In genomic region chr6:52125139-52125538, GRCh38 we compare ENCODE assay signal across 23 cellular contexts. TPM values are rescaled to one million over a fixed set of nuclear protein-coding genes. Genes with fewer than 3 reads are reported as not detected.
DNase-seq lines count a peak whose midpoint lies in the region; ATAC-seq, FAIRE-seq and TF ChIP-seq lines count a peak whose summit lies in the region.
"Had no signal": no experiment of that assay in that cellular context is flagged by ENCODE, and none has a peak within 500 bp of the region (broad histone marks: within the 10 kb centered on the region; RNA-seq: fewer than 3 reads in every experiment).

No MANE protein-coding gene starts in this region.

- H2AFZ ChIP-seq in PC-3 (ENCODE audit: low read length): no peak overlapping the region
- H2AFZ ChIP-seq: PC-9 had no signal

- TF ChIP-seq CTCF in type B pancreatic cell (conservative IDR thresholded peaks at IDR 0.05) (no peak), PC-3 (conservative IDR thresholded peaks at IDR 0.05; ENCODE audit: low read depth, low read length) (no peak)

- H3K4me1 Mint-ChIP-seq in type B pancreatic cell (ENCODE audit: unreplicated experiment): no peaks in the 10 kb centered on the region

- H3K27me3 ChIP-seq in PC-3 (ENCODE audit: low read length): peaks cover 9% of the 10 kb centered on the region; the same call in 1 of the 2 replicates

- H3F3A ChIP-seq in PC-3 (ENCODE audit: low read length, unreplicated experiment): no peaks in the 10 kb centered on the region

- ATAC-seq in GM18861 (IDR thresholded peaks at IDR 0.05; ENCODE audit: unreplicated experiment) (no peak), PC-3 (no peak)

- FAIRE-seq in RCC 7860 (lab: Jason Lieb, UNC): no peak
- FAIRE-seq: A204.1, H54 had no signal

- no peaks in the 10 kb centered on the region for H3K4me1 ChIP-seq in PC-3 (ENCODE audit: insufficient read depth, low read length)

- no peaks in the 10 kb centered on the region for H3K27me3 Mint-ChIP-seq in type B pancreatic cell

- intact Hi-C loops in PC-3 (cut with micrococcal nuclease): no loop called here

- H3K27ac Mint-ChIP-seq in type B pancreatic cell: no peak overlapping the region
- H3K27ac Mint-ChIP-seq: CD4-positive, alpha-beta T cell; HFFc6 had no signal

- in situ Hi-C loops in ACHN (cut with HindIII; ENCODE audit: low pct_ligation_motif_present, low pct_unique_long_range_greater_than_20kb, low sequenced_read_pairs): no loop called here

- no peaks in the 10 kb centered on the region for H3K9me2 ChIP-seq in PC-3 (replicated peaks; ENCODE audit: low read length)

- no peak overlapping the region for H3K9ac ChIP-seq in PC-3 (ENCODE audit: low read length)

- H3K36me3 ChIP-seq in PC-3 (ENCODE audit: low read depth, low read length): no peaks in the 10 kb centered on the region

- POLR2A ChIA-PET in PC-3 (lab: Charles Lee; ENCODE audit: unreplicated experiment): no interaction called here

- no peak overlapping the region for H3K4me2 ChIP-seq in PC-3 (ENCODE audit: low read length)
- H3K4me2 ChIP-seq: PC-9 had no signal

- H3K4me3 Mint-ChIP-seq in type B pancreatic cell: no peak overlapping the region
- H3K4me3 Mint-ChIP-seq: CD4-positive, alpha-beta T cell; HFFc6 had no signal

- H3K9me3 ChIP-seq in PC-3 (ENCODE audit: low read length): no peaks in the 10 kb centered on the region

- H3K36me3 Mint-ChIP-seq in type B pancreatic cell: no peaks in the 10 kb centered on the region

- no TSS peak for BruUV-seq in PC-3 (replicated peaks; lab: Mats Ljungman, UMichigan)

- DNase-seq in ACHN (peak; percentile 43), RCC 7860 (ENCODE audit: low spot score) (peak; percentile 62), kidney glomerular epithelial cell (lab: John Stamatoyannopoulos, UW) (peak; percentile 50), mucosa of gallbladder (ENCODE audit: low spot score) (peak; percentile 51), type B pancreatic cell (ENCODE audit: extremely low spot score, unreplicated experiment) (no peak), PC-3 (no peak)
- no peak for DNase-seq in activated CD4-positive, alpha-beta T cell treated with anti-CD3 and anti-CD28 coated beads, Interleukin-2, amount 50 U/mL, for 4 hours
- DNase-seq: CD4-positive, alpha-beta T cell; DND-41; HFFc6; IMR-90; Karpas-422; NCI-H1048; NCI-H1436 treated with DMSO at 0.1 percent for 48 hours; NCI-H2029; NCI-H345; NCI-H526; PC-9 had no signal

- H3K9me3 Mint-ChIP-seq in type B pancreatic cell: no peaks in the 10 kb centered on the region
- H3K9me3 Mint-ChIP-seq: HFFc6 had no signal

- H3K79me2 ChIP-seq in PC-3 (ENCODE audit: low read length): no peaks in the 10 kb centered on the region

- CTCF ChIA-PET in PC-3 (lab: Charles Lee): no interaction called here

- no peak overlapping the region for H3K27ac ChIP-seq in PC-3 (ENCODE audit: low read length)
- H3K27ac ChIP-seq: PC-9 had no signal

- no peak overlapping the region for H3K4me3 ChIP-seq in PC-3 (ENCODE audit: low read length)
- H3K4me3 ChIP-seq: PC-9 had no signal

- no peaks in the 10 kb centered on the region for H4K20me1 ChIP-seq in PC-3 (ENCODE audit: low read length)

RNA-seq across cellular contexts. Expression of gene PKHD1, which starts 37.7 kb away (rescaled TPM):
- total RNA-seq in mucosa of gallbladder (17.3 TPM), type B pancreatic cell (ENCODE audit: low replicate concordance) (0.52 and 0.75 TPM in 2 replicates), PC-3 (2014; rRNA removed) (0.40 and 0.52 TPM in 2 replicates)
- total RNA-seq: G401, HFFc6, IMR-90, MCF 10A, PC-9 had no signal

Comparison
In these comparisons a context has a peak if more than half of its experiments do, and no peak if none do; other contexts are left out.
1. DNase-seq: peak in ACHN (single experiment), RCC 7860 (single experiment), kidney glomerular epithelial cell (single experiment) and mucosa of gallbladder (single experiment); none in type B pancreatic cell (single experiment), PC-3 (single experiment) and activated CD4-positive, alpha-beta T cell treated with anti-CD3 and anti-CD28 coated beads, Interleukin-2, amount 50 U/mL, for 4 hours (0 of 2).
2. RNA of gene PKHD1, which starts 37.7 kb away (total RNA-seq): 17.3 TPM in mucosa of gallbladder (single experiment); 0.52 to 0.75 TPM in type B pancreatic cell and 0.40 to 0.52 TPM in PC-3; every median in the first group is over 10 times any median in the second.